In genomic region chr17:6555331-6556120, GRCh38 we compare ENCODE assay signal across 8 cellular contexts. TPM values are rescaled to one million over a fixed set of nuclear protein-coding genes. Genes with fewer than 3 reads are reported as not detected.
DNase-seq lines count a peak whose midpoint lies in the region; ATAC-seq and TF ChIP-seq lines count a peak whose summit lies in the region.

No MANE protein-coding gene starts in this region.

- H3K27me3 ChIP-seq in SJCRH30, result no peaks in the 10 kb centered on the region
- peaks cover 0 to 11% of the 10 kb centered on the region in 2 donors for H3K27me3 ChIP-seq in naive thymus-derived CD4-positive, alpha-beta T cell (ENCODE audit: control insufficient read depth in 2 of 2, insufficient read depth in 2 of 2, low read length in 2 of 2)

- H3K36me3 Mint-ChIP-seq in naive thymus-derived CD4-positive, alpha-beta T cell, result peaks cover 0 to 3% (median 0%) of the 10 kb centered on the region in 5 donors

- H3K4me3 ChIP-seq in SJCRH30, result peak overlapping the region; percentile 84
- H3K4me3 ChIP-seq in epithelial cell of proximal tubule (ENCODE audit: low read depth, low read length), result peak overlapping the region; percentile 68
- no peak overlapping the region for H3K4me3 ChIP-seq in naive thymus-derived CD4-positive, alpha-beta T cell (ENCODE audit: low read length)

- peak; percentile 34 for ATAC-seq in naive thymus-derived CD4-positive, alpha-beta T cell
- ATAC-seq in HG02840 (IDR thresholded peaks at IDR 0.05; ENCODE audit: low FRiP score, unreplicated experiment), result no peak

- intact Hi-C loops in naive thymus-derived CD4-positive, alpha-beta T cell (cut with micrococcal nuclease), result no loop called here

- no peaks in the 10 kb centered on the region for H3K36me3 ChIP-seq in ES-I3 (ENCODE audit: insufficient read depth, low read length)
- H3K36me3 ChIP-seq in SJCRH30, result no peaks in the 10 kb centered on the region
- no peaks in the 10 kb centered on the region for H3K36me3 ChIP-seq in naive thymus-derived CD4-positive, alpha-beta T cell (ENCODE audit: control insufficient read depth in 2 of 3, insufficient read depth in 3 of 3, low read length in 3 of 3)

- no peak for TF ChIP-seq CTCF in epithelial cell of proximal tubule (conservative IDR thresholded peaks at IDR 0.05; ENCODE audit: low read depth, low read length)

- no peak overlapping the region for H3K27ac Mint-ChIP-seq in naive thymus-derived CD4-positive, alpha-beta T cell

- POLR2A ChIA-PET in naive thymus-derived CD4-positive, alpha-beta T cell (lab: Charles Lee), result no interaction called here

- CTCF ChIA-PET in naive thymus-derived CD4-positive, alpha-beta T cell (lab: Charles Lee), result no interaction called here

- no peaks in the 10 kb centered on the region for H3K9me3 Mint-ChIP-seq in naive thymus-derived CD4-positive, alpha-beta T cell

- H3K27ac ChIP-seq in SJCRH30, result peak overlapping the region; percentile 100
- no peak overlapping the region for H3K27ac ChIP-seq in naive thymus-derived CD4-positive, alpha-beta T cell (ENCODE audit: low read depth, low read length)

- H3K4me3 Mint-ChIP-seq in naive thymus-derived CD4-positive, alpha-beta T cell, result peak overlapping the region; percentile 34 to 91 (median 64)

- DNase-seq in SJCRH30, result peak; percentile 79 to 86
- DNase-seq in epithelial cell of proximal tubule (ENCODE audit: low read depth), result no peak
- DNase-seq in naive thymus-derived CD4-positive, alpha-beta T cell, result peak in 1 of 9 donors; percentile 29
- no peak for DNase-seq in cortex of kidney (lab: John Stamatoyannopoulos, UW)
- DNase-seq in activated gamma-delta T cell treated with Interleukin-2 at 50 U/mL for 16 hours, result no peak
- DNase-seq in NCI-H2196 treated with DMSO at 0.1 percent for 48 hours (lab: John Stamatoyannopoulos, UW; ENCODE audit: unreplicated experiment), result no peak

- peaks cover 5 to 17% (median 14%) of the 10 kb centered on the region in 7 donors for H3K4me1 Mint-ChIP-seq in naive thymus-derived CD4-positive, alpha-beta T cell

- H3K9ac ChIP-seq in ES-I3 (ENCODE audit: low read depth, low read length), result peak overlapping the region; percentile 56; the same call in 1 of the 2 replicates

- H3K4me1 ChIP-seq in ES-I3 (ENCODE audit: insufficient read depth, low read length), result peaks cover 8% of the 10 kb centered on the region
- H3K4me1 ChIP-seq in SJCRH30, result peaks cover 17% of the 10 kb centered on the region
- H3K4me1 ChIP-seq in naive thymus-derived CD4-positive, alpha-beta T cell (ENCODE audit: control insufficient read depth in 2 of 2, insufficient read depth in 2 of 2, low read length in 2 of 2), result peaks cover 0 to 7% of the 10 kb centered on the region in 2 donors

- H3K27me3 Mint-ChIP-seq in naive thymus-derived CD4-positive, alpha-beta T cell, result peaks cover 40 to 58% (median 52%) of the 10 kb centered on the region in 5 donors

- H3K9me3 ChIP-seq in ES-I3 (ENCODE audit: control insufficient read depth, insufficient read depth, low read length), result no peaks in the 10 kb centered on the region
- H3K9me3 ChIP-seq in SJCRH30 (replicated peaks), result no peaks in the 10 kb centered on the region
- no peaks in the 10 kb centered on the region for H3K9me3 ChIP-seq in naive thymus-derived CD4-positive, alpha-beta T cell (ENCODE audit: control insufficient read depth in 2 of 3, low read length in 3 of 3)

RNA-seq across cellular contexts. Expression of gene PITPNM3, which starts 0.8 kb away (rescaled TPM):
- 39.2 and 39.7 TPM in 2 replicates for total RNA-seq in SJCRH30 (2014; rRNA removed; shearing (Covaris generic))
- total RNA-seq in epithelial cell of proximal tubule, result 0.65 and 1.3 TPM in 2 replicates
- total RNA-seq in naive thymus-derived CD4-positive, alpha-beta T cell, result under 1 TPM; 0.46 to 0.58 (median 0.51) TPM
- polyA plus RNA-seq in naive thymus-derived CD4-positive, alpha-beta T cell, result under 1 TPM in 1 of 2 donors, not detected in 1; 0.04 TPM

Comparison
In these comparisons a context has a peak if more than half of its experiments do, and no peak if none do; other contexts are left out.
1. DNase-seq: peak in SJCRH30 (2 of 2); none in epithelial cell of proximal tubule (single experiment), cortex of kidney (single experiment), activated gamma-delta T cell treated with Interleukin-2 at 50 U/mL for 16 hours (single experiment) and NCI-H2196 treated with DMSO at 0.1 percent for 48 hours (single experiment).
2. RNA of gene PITPNM3, which starts 0.8 kb away (total RNA-seq): 39.2 to 39.7 TPM in SJCRH30; 0.65 to 1.3 TPM in epithelial cell of proximal tubule and 0.46 to 0.58 TPM in naive thymus-derived CD4-positive, alpha-beta T cell; every median in the first group is over 10 times any median in the second.